Comparison of ENCODE assay signal across 8 cellular contexts in genomic region chr7:135211946-135212685, GRCh38. TPM values are rescaled to one million over a fixed set of nuclear protein-coding genes. Genes with fewer than 3 reads are reported as not detected.
DNase-seq lines count a peak whose midpoint lies in the region; FAIRE-seq and TF ChIP-seq lines count a peak whose summit lies in the region.
"Not testable (repeated sequence)": the region's sequence is repeated elsewhere in the genome, so short reads cannot be mapped to it uniquely, and the experiment has no call there.

No MANE protein-coding gene starts in this region.

- peak in 1 of 6 experiments; percentile 5 for TF ChIP-seq CTCF in adrenal gland (IDR thresholded peaks at IDR 0.05)
- TF ChIP-seq CTCF in keratinocyte (optimal IDR thresholded peaks at IDR 0.05 in 1 of 3, IDR thresholded peaks at IDR 0.05 in 1 of 3, conservative IDR thresholded peaks at IDR 0.05 in 1 of 3; ENCODE audit: extremely low read depth in 1 of 3, insufficient read depth in 2 of 3, low read length in 3 of 3) = not testable (repeated sequence)

- 0 out of 2 replicates have a peak overlapping the region, but pooled peaks have one; percentile 25 for H3K27ac ChIP-seq in SK-N-MC
- peak overlapping the region in 4 of 5 donors; percentile 83 to 91 (median 88) for H3K27ac ChIP-seq in adrenal gland
- peak overlapping the region; percentile 67 for H3K27ac ChIP-seq in epithelial cell of prostate
- peak overlapping the region; percentile 90 for H3K27ac ChIP-seq in keratinocyte (ENCODE audit: control insufficient read depth, insufficient read depth, low read length)
- H3K27ac ChIP-seq in thymus (ENCODE audit: low read depth) = not testable (repeated sequence)

- not testable (repeated sequence) for H3K27me3 ChIP-seq in adrenal gland; keratinocyte (ENCODE audit: control insufficient read depth, extremely low read depth, insufficient read depth, low read length); neuron (ENCODE audit: insufficient read depth, low read length); thymus (ENCODE audit: control insufficient read depth, insufficient read depth)

- peak overlapping the region; percentile 88 for H3K4me3 ChIP-seq in SK-N-MC
- H3K4me3 ChIP-seq in adrenal gland = peak overlapping the region in 3 of 4 donors; percentile 68 to 89 (median 82)
- H3K4me3 ChIP-seq in keratinocyte (ENCODE audit: control insufficient read depth in 2 of 3, extremely low read depth in 1 of 3, insufficient read depth in 2 of 3, low read depth in 1 of 3, low read length in 3 of 3) = peak overlapping the region; percentile 71 to 91 (median 85)
- peak overlapping the region; percentile 71 for H3K4me3 ChIP-seq in neuron (ENCODE audit: low read length)
- peak overlapping the region; percentile 90 for H3K4me3 ChIP-seq in thymus (ENCODE audit: low read length)

- TF ChIP-seq POLR2A in adrenal gland (IDR thresholded peaks at IDR 0.05) = not testable (repeated sequence)

- H4K20me1 ChIP-seq in keratinocyte (ENCODE audit: control insufficient read depth, extremely low read depth, insufficient read depth, low read length) = not testable (repeated sequence)

- intact Hi-C loops in adrenal gland (cut with DNase I) = not testable (repeated sequence)

- not testable (repeated sequence) for H3K9me1 ChIP-seq in keratinocyte (ENCODE audit: control insufficient read depth, extremely low read depth, insufficient read depth, low read length)

- H3K9ac ChIP-seq in SK-N-MC (ENCODE audit: insufficient read length) = peak overlapping the region; percentile 84
- peak overlapping the region; percentile 89 for H3K9ac ChIP-seq in keratinocyte (ENCODE audit: control insufficient read depth, extremely low read depth, insufficient read depth, low read length)

- H3K9me3 ChIP-seq in SK-N-MC (ENCODE audit: low read depth, low read length); adrenal gland (replicated peaks in 1 of 3); keratinocyte (ENCODE audit: control insufficient read depth, low read depth, low read length); neuron (ENCODE audit: low read length); thymus (ENCODE audit: control insufficient read depth): not testable (repeated sequence)

- peak; percentile 14 for DNase-seq in DMS 273 treated with DMSO at 0.1 percent for 48 hours (lab: John Stamatoyannopoulos, UW)
- DNase-seq in HS-5 (ENCODE audit: low read depth) = peak; percentile 28
- DNase-seq in SK-N-MC (ENCODE audit: low read depth, low spot score); epithelial cell of prostate (ENCODE audit: low read depth, low spot score); keratinocyte (ENCODE audit: low read depth, low spot score): not testable (repeated sequence)
- peak in 3 of 7 donors; percentile 27 to 52 (median 51) for DNase-seq in adrenal gland

- H3K36me3 ChIP-seq in SK-N-MC (ENCODE audit: insufficient read depth, low read length); adrenal gland (replicated peaks in 1 of 2); keratinocyte (ENCODE audit: control insufficient read depth in 2 of 2, extremely low read depth in 1 of 2, insufficient read depth in 2 of 2, low read length in 2 of 2); neuron (ENCODE audit: insufficient read depth, low read length); thymus (ENCODE audit: control insufficient read depth, insufficient read depth): not testable (repeated sequence)

- dilution Hi-C loops in keratinocyte (cut with MboI; ENCODE audit: extremely low pct_ligation_motif_present, low sequenced_read_pairs) = not testable (repeated sequence)

- 49 to 55% (median 53%) methylated on average over 25 to 30 of the region's 30 CpGs for WGBS in adrenal gland, 4 donors
- WGBS in thymus = 65% methylated on average over 30 of the region's 30 CpGs

- H3K79me2 ChIP-seq in keratinocyte (ENCODE audit: control insufficient read depth, insufficient read depth, low read length) = peaks cover 31% of the 10 kb centered on the region

- H3K4me1 ChIP-seq in adrenal gland (replicated peaks in 1 of 2) (peaks cover 0 to 21% of the 10 kb centered on the region in 2 donors), keratinocyte (ENCODE audit: control insufficient read depth, extremely low read depth, insufficient read depth, low read length) (peaks cover 40% of the 10 kb centered on the region)
- not testable (repeated sequence) for H3K4me1 ChIP-seq in neuron (ENCODE audit: insufficient read depth, low read length); thymus (ENCODE audit: control insufficient read depth, insufficient read depth, low read length)

- peak overlapping the region; percentile 98 for H3K4me2 ChIP-seq in keratinocyte (ENCODE audit: control insufficient read depth, extremely low read depth, insufficient read depth, low read depth, low read length)

- peak overlapping the region; percentile 97 for H2AFZ ChIP-seq in keratinocyte (ENCODE audit: control insufficient read depth, low read length)
- peak overlapping the region; percentile 89 for H2AFZ ChIP-seq in neuron (ENCODE audit: low read depth, low read length)

- peak; percentile 9 for FAIRE-seq in keratinocyte (lab: Jason Lieb, UNC)

RNA-seq across cellular contexts. Expression of gene WDR91, which starts 0.8 kb away (rescaled TPM):
- total RNA-seq in adrenal gland = 10 to 100 TPM; 11.4 to 29.6 (median 15.5) TPM
- polyA plus RNA-seq in adrenal gland (10 to 100 TPM in 2 of 3 donors, 1 to 10 TPM in 1; 6.8 to 20.5 (median 19.1) TPM), keratinocyte (19.1 to 34.6 TPM (median 22.5 TPM) in 3 replicates), thymus (19.8 TPM)
- polyA plus RNA-seq in keratinocyte (2011; ENCODE audit: low read depth) = 5.4 TPM
- polyA plus RNA-seq in keratinocyte (2011; cell fraction: cytosol; rRNA removed) = 7.9 and 9.4 TPM in 2 replicates
- polyA plus RNA-seq in keratinocyte (2011; cell fraction: nucleus; rRNA removed) = 50.6 and 63.8 TPM in 2 replicates
- polyA plus RNA-seq in keratinocyte (2012; ENCODE audit: low replicate concordance) = 7.9 and 14.5 TPM in 2 replicates
- polyA minus RNA-seq in keratinocyte = 36.6 to 50.8 TPM (median 38.5 TPM) in 3 replicates
- 17.1 TPM for polyA minus RNA-seq in keratinocyte (2011; cell fraction: cytosol; rRNA and poly(A)+ RNA removed)
- polyA minus RNA-seq in keratinocyte (2011; cell fraction: nucleus; rRNA and poly(A)+ RNA removed) = 26.6 and 35.0 TPM in 2 replicates

RNA-seq across cellular contexts. Expression of gene STRA8, which starts 21.5 kb away (rescaled TPM):
- total RNA-seq in adrenal gland = not detected
- polyA plus RNA-seq in adrenal gland (not detected), keratinocyte (not detected in 3 replicates), thymus (0.16 TPM)
- polyA plus RNA-seq in keratinocyte (2011; ENCODE audit: low read depth) = not detected
- not detected in 2 replicates for polyA plus RNA-seq in keratinocyte (2011; cell fraction: cytosol; rRNA removed)
- polyA plus RNA-seq in keratinocyte (2011; cell fraction: nucleus; rRNA removed) = not detected in 2 replicates
- polyA plus RNA-seq in keratinocyte (2012; ENCODE audit: low replicate concordance) = not detected in 2 replicates
- polyA minus RNA-seq in keratinocyte = not detected in 3 replicates
- not detected for polyA minus RNA-seq in keratinocyte (2011; cell fraction: cytosol; rRNA and poly(A)+ RNA removed)
- polyA minus RNA-seq in keratinocyte (2011; cell fraction: nucleus; rRNA and poly(A)+ RNA removed) = not detected in 2 replicates

RNA-seq across cellular contexts. Expression of gene CYREN, which starts 41.6 kb away (rescaled TPM):
- 10 to 100 TPM; 35.0 to 66.2 (median 51.4) TPM for total RNA-seq in adrenal gland
- polyA plus RNA-seq in adrenal gland (10 to 100 TPM; 33.1 to 45.8 (median 42.3) TPM), keratinocyte (33.7 to 48.2 TPM (median 41.7 TPM) in 3 replicates), thymus (28.0 TPM)
- 11.2 TPM for polyA plus RNA-seq in keratinocyte (2011; ENCODE audit: low read depth)
- 29.7 and 33.8 TPM in 2 replicates for polyA plus RNA-seq in keratinocyte (2011; cell fraction: cytosol; rRNA removed)
- polyA plus RNA-seq in keratinocyte (2011; cell fraction: nucleus; rRNA removed) = 32.2 and 35.9 TPM in 2 replicates
- polyA plus RNA-seq in keratinocyte (2012; ENCODE audit: low replicate concordance) = 12.1 and 43.9 TPM in 2 replicates
- 27.2 to 40.4 TPM (median 35.3 TPM) in 3 replicates for polyA minus RNA-seq in keratinocyte
- polyA minus RNA-seq in keratinocyte (2011; cell fraction: cytosol; rRNA and poly(A)+ RNA removed) = 23.6 TPM
- polyA minus RNA-seq in keratinocyte (2011; cell fraction: nucleus; rRNA and poly(A)+ RNA removed) = 15.2 and 29.2 TPM in 2 replicates
